In the genomic region with DNA sequence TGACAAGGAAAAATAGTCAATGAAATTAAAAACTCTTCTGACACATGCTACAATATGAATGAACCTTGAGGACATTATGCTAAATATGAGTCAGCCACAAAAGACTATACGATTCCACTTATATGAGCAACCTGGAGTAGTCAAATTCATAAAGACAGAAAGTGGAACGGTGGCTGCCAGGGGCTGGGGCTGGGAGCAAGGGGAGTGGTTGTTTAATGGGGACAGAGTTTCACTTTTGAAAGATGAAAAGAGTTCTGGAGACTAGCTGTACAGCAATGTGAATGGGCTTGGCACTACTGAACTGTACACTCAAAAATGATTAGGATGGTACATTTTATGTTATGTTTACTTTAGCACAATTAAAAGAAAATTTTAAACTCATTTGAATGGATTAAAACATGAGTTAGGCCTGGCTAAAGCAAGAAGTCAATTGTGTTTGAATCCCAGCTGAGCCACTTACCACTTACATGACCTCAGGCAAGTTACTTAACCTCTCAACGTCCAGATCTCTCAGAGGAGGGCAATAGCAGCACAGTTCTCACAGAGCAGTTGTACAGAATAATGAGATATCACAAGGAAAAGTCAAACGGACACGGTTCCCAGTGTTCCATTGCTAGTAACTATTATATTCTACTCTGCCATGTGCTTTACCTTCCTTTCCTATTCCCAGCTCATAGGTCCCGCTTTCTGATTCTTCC, we compare ENCODE assay signal across 21 cellular contexts.
DNase-seq lines count a peak whose midpoint lies in the region; ATAC-seq, FAIRE-seq and TF ChIP-seq lines count a peak whose summit lies in the region.
"Had no signal": no experiment of that assay in that cellular context is flagged by ENCODE, and none has a peak within 500 bp of the region (broad histone marks: within the 10 kb centered on the region; RNA-seq: fewer than 3 reads in every experiment).

No MANE protein-coding gene starts in this region.

- peak; percentile 17 for DNase-seq in activated CD4-positive, alpha-beta T cell treated with anti-CD3 and anti-CD28 coated beads for 36 hours
- no peak for DNase-seq in activated CD4-positive, alpha-beta T cell treated with anti-CD3 and anti-CD28 coated beads, Interleukin-2, amount 10 ng/mL, durations not matched to agents 7 days and 5 days
- DNase-seq in OCI-M1 (lab: John Stamatoyannopoulos, UW) (peak; percentile 44), esophagus squamous epithelium (lab: John Stamatoyannopoulos, UW) (no peak), transverse colon (peak; percentile 29), ecto neural progenitor cell (ENCODE audit: low spot score) (no peak), GM12891 (ENCODE audit: insufficient read length, low spot score) (no peak), cortex of kidney (lab: John Stamatoyannopoulos, UW) (no peak)
- DNase-seq: activated CD4-positive, alpha-beta T cell treated with anti-CD3 and anti-CD28 coated beads, Interleukin-2, amount 50 U/mL, for 48 hours; activated naive CD8-positive, alpha-beta T cell treated with anti-CD3 and anti-CD28 coated beads, Interleukin-2, amount 10 ng/mL, durations not matched to agents 7 days and 5 days; activated T-cell treated with anti-CD3 and anti-CD28 coated beads, Interleukin-2, amount 50 U/mL, for 1 hour; CD4-positive, CD25-positive, alpha-beta regulatory T cell; H9; head of caudate nucleus; NCI-H2029; NCI-H510A treated with DMSO at 0.1 percent for 48 hours; psoas muscle; stimulated activated CD4-positive, alpha-beta T cell treated with anti-CD3 and anti-CD28 coated beads, Interleukin-12 subunit alpha, Interleukin-12 subunit beta, amount 100 ng/mL, for 4 hours; stimulated activated naive B cell treated with anti-CD40 and anti-IgM and Interleukin-4, amounts not matched to agents 10 μg/mL and 1 μg/mL and 100 μg/mL, for 72 hours; tibial artery had no signal

- H3K4me1 ChIP-seq in esophagus squamous epithelium (peaks cover 16 to 75% (median 17%) of the 10 kb centered on the region in 3 donors), transverse colon (peaks cover 0 to 11% (median 5%) of the 10 kb centered on the region in 4 donors)
- H3K4me1 ChIP-seq: psoas muscle had no signal

- WGBS in esophagus squamous epithelium, 2 donors, result 32 to 39% methylated on average over 6 of the region's 6 CpGs
- 31 to 39% methylated on average over 6 of the region's 6 CpGs for WGBS in transverse colon (ENCODE audit: low coverage in 1 of 2), 2 donors

- H3K36me3 Mint-ChIP-seq in activated CD4-positive, alpha-beta T cell treated with anti-CD3 and anti-CD28 coated beads for 36 hours (ENCODE audit: low read depth), result no peaks in the 10 kb centered on the region
- H3K36me3 Mint-ChIP-seq in activated CD4-positive, alpha-beta T cell treated with anti-CD3 and anti-CD28 coated beads, Interleukin-2, amount 10 ng/mL, durations not matched to agents 7 days and 5 days (ENCODE audit: low read depth), result no peaks in the 10 kb centered on the region
- H3K36me3 Mint-ChIP-seq: activated naive CD8-positive, alpha-beta T cell treated with anti-CD3 and anti-CD28 coated beads, Interleukin-2, amount 10 ng/mL, durations not matched to agents 7 days and 5 days; CD4-positive, CD25-positive, alpha-beta regulatory T cell; stimulated activated naive B cell treated with anti-CD40 and anti-IgM and Interleukin-4, amounts not matched to agents 10 μg/mL and 1 μg/mL and 100 μg/mL, for 72 hours had no signal

- peaks cover 3% of the 10 kb centered on the region for H3K4me1 Mint-ChIP-seq in activated CD4-positive, alpha-beta T cell treated with anti-CD3 and anti-CD28 coated beads for 36 hours
- peaks cover 1% of the 10 kb centered on the region for H3K4me1 Mint-ChIP-seq in activated CD4-positive, alpha-beta T cell treated with anti-CD3 and anti-CD28 coated beads, Interleukin-2, amount 10 ng/mL, durations not matched to agents 7 days and 5 days
- H3K4me1 Mint-ChIP-seq: CD4-positive, CD25-positive, alpha-beta regulatory T cell had no signal

- CTCF ChIA-PET in activated CD4-positive, alpha-beta T cell treated with anti-CD3 and anti-CD28 coated beads for 36 hours (lab: Charles Lee), result interaction anchor here (1.7 kb wide), 1 partner anchor 35 kb away, joined by 5 read pairs; no protein-coding TSS in a partner anchor
- CTCF ChIA-PET in activated CD4-positive, alpha-beta T cell treated with anti-CD3 and anti-CD28 coated beads, Interleukin-2, amount 10 ng/mL, durations not matched to agents 7 days and 5 days (lab: Charles Lee), result no interaction called here

- ATAC-seq in activated CD4-positive, alpha-beta T cell treated with anti-CD3 and anti-CD28 coated beads for 36 hours, result peak; percentile 36
- ATAC-seq: psoas muscle; stimulated activated naive B cell treated with anti-CD40 and anti-IgM and Interleukin-4, amounts not matched to agents 10 μg/mL and 1 μg/mL and 100 μg/mL, for 72 hours had no signal

- peaks cover 6% of the 10 kb centered on the region for H3K27me3 Mint-ChIP-seq in activated CD4-positive, alpha-beta T cell treated with anti-CD3 and anti-CD28 coated beads for 36 hours
- H3K27me3 Mint-ChIP-seq in activated CD4-positive, alpha-beta T cell treated with anti-CD3 and anti-CD28 coated beads, Interleukin-2, amount 10 ng/mL, durations not matched to agents 7 days and 5 days, result peaks cover 4% of the 10 kb centered on the region
- H3K27me3 Mint-ChIP-seq: CD4-positive, CD25-positive, alpha-beta regulatory T cell had no signal

- H3K27ac ChIP-seq in esophagus squamous epithelium (peak overlapping the region in 3 of 4 donors; percentile 33 to 66 (median 39)), transverse colon (peak overlapping the region in 2 of 4 donors; percentile 1 to 6)
- H3K27ac ChIP-seq: psoas muscle, tibial artery had no signal

- no peak overlapping the region for H3K4me3 ChIP-seq in esophagus squamous epithelium
- no peak overlapping the region for H3K4me3 ChIP-seq in transverse colon
- H3K4me3 ChIP-seq: psoas muscle, tibial artery had no signal

- intact Hi-C loops in activated CD4-positive, alpha-beta T cell treated with anti-CD3 and anti-CD28 coated beads for 36 hours (cut with DNase I, micrococcal nuclease), result no loop called here
- intact Hi-C loops in esophagus squamous epithelium (cut with DNase I) (no loop called here), transverse colon (cut with DNase I; ENCODE audit: low total_unique reads) (no loop called here)

- no peak overlapping the region for H3K27ac Mint-ChIP-seq in activated CD4-positive, alpha-beta T cell treated with anti-CD3 and anti-CD28 coated beads for 36 hours
- no peak overlapping the region for H3K27ac Mint-ChIP-seq in activated CD4-positive, alpha-beta T cell treated with anti-CD3 and anti-CD28 coated beads, Interleukin-2, amount 10 ng/mL, durations not matched to agents 7 days and 5 days
- H3K27ac Mint-ChIP-seq: activated naive CD8-positive, alpha-beta T cell treated with anti-CD3 and anti-CD28 coated beads, Interleukin-2, amount 10 ng/mL, durations not matched to agents 7 days and 5 days; CD4-positive, CD25-positive, alpha-beta regulatory T cell; H9; stimulated activated naive B cell treated with anti-CD40 and anti-IgM and Interleukin-4, amounts not matched to agents 10 μg/mL and 1 μg/mL and 100 μg/mL, for 72 hours had no signal

- POLR2A ChIA-PET in activated CD4-positive, alpha-beta T cell treated with anti-CD3 and anti-CD28 coated beads for 36 hours (lab: Charles Lee), result no interaction called here
- POLR2A ChIA-PET in activated CD4-positive, alpha-beta T cell treated with anti-CD3 and anti-CD28 coated beads, Interleukin-2, amount 10 ng/mL, durations not matched to agents 7 days and 5 days (lab: Charles Lee), result no interaction called here

- no peaks in the 10 kb centered on the region for H3K27me3 ChIP-seq in esophagus squamous epithelium
- H3K27me3 ChIP-seq in transverse colon, result no peaks in the 10 kb centered on the region
- H3K27me3 ChIP-seq: tibial artery had no signal

- FAIRE-seq in GM12891 (lab: Jason Lieb, UNC), result no peak

- no peak overlapping the region for H3K4me3 Mint-ChIP-seq in activated CD4-positive, alpha-beta T cell treated with anti-CD3 and anti-CD28 coated beads for 36 hours
- H3K4me3 Mint-ChIP-seq in activated CD4-positive, alpha-beta T cell treated with anti-CD3 and anti-CD28 coated beads, Interleukin-2, amount 10 ng/mL, durations not matched to agents 7 days and 5 days, result no peak overlapping the region
- H3K4me3 Mint-ChIP-seq: activated naive CD8-positive, alpha-beta T cell treated with anti-CD3 and anti-CD28 coated beads, Interleukin-2, amount 10 ng/mL, durations not matched to agents 7 days and 5 days; CD4-positive, CD25-positive, alpha-beta regulatory T cell; H9; nephron; stimulated activated naive B cell treated with anti-CD40 and anti-IgM and Interleukin-4, amounts not matched to agents 10 μg/mL and 1 μg/mL and 100 μg/mL, for 72 hours had no signal

- no peak for TF ChIP-seq EP300 in transverse colon (IDR thresholded peaks at IDR 0.05; ENCODE audit: low read depth)

- TF ChIP-seq CTCF in esophagus squamous epithelium (IDR thresholded peaks at IDR 0.05) (no peak), transverse colon (IDR thresholded peaks at IDR 0.05) (no peak)

- H3K9me3 ChIP-seq in esophagus squamous epithelium (no peaks in the 10 kb centered on the region), transverse colon (no peaks in the 10 kb centered on the region)
- H3K9me3 ChIP-seq: psoas muscle, tibial artery had no signal

- in situ Hi-C loops in transverse colon (cut with MboI; ENCODE audit: low pct_ligation_motif_present in 1 of 4, low pct_unique_long_range_greater_than_20kb in 1 of 4, low sequenced_read_pairs in 3 of 4), result loop anchor here in 1 of 4 donors (10.0 kb wide), 1 partner anchor 135 kb away; no protein-coding TSS in a partner anchor

- TF ChIP-seq POLR2A in esophagus squamous epithelium (IDR thresholded peaks at IDR 0.05) (no peak), transverse colon (IDR thresholded peaks at IDR 0.05) (no peak), GM12891 (IDR thresholded peaks at IDR 0.05; ENCODE audit: low read depth, low read length) (no peak)

- no peaks in the 10 kb centered on the region for H3K9me3 Mint-ChIP-seq in activated CD4-positive, alpha-beta T cell treated with anti-CD3 and anti-CD28 coated beads for 36 hours (ENCODE audit: low read depth)
- H3K9me3 Mint-ChIP-seq in activated CD4-positive, alpha-beta T cell treated with anti-CD3 and anti-CD28 coated beads, Interleukin-2, amount 10 ng/mL, durations not matched to agents 7 days and 5 days, result no peaks in the 10 kb centered on the region
- H3K9me3 Mint-ChIP-seq: activated naive CD8-positive, alpha-beta T cell treated with anti-CD3 and anti-CD28 coated beads, Interleukin-2, amount 10 ng/mL, durations not matched to agents 7 days and 5 days; CD4-positive, CD25-positive, alpha-beta regulatory T cell; H9; nephron; stimulated activated naive B cell treated with anti-CD40 and anti-IgM and Interleukin-4, amounts not matched to agents 10 μg/mL and 1 μg/mL and 100 μg/mL, for 72 hours had no signal

- H3K36me3 ChIP-seq in esophagus squamous epithelium (no peaks in the 10 kb centered on the region), transverse colon (no peaks in the 10 kb centered on the region)
- H3K36me3 ChIP-seq: tibial artery had no signal

TF ChIP-seq in GM12891, 5 proteins besides CTCF, POLR2A, EP300 and RAD21 (continues in another document):
- no peak for TF ChIP-seq POU2F2 (IDR thresholded peaks at IDR 0.05; ENCODE audit: low read depth, low read length)
- no peak for TF ChIP-seq SPI1 (IDR thresholded peaks at IDR 0.05; ENCODE audit: low read depth, low read length)
- no peak for TF ChIP-seq POLR2AphosphoS5 (IDR thresholded peaks at IDR 0.05; ENCODE audit: low read depth, low read length)
- no peak for TF ChIP-seq TAF1 (IDR thresholded peaks at IDR 0.05; ENCODE audit: low read depth, low read length)

Comparison
In these comparisons a context has a peak if more than half of its experiments do, and no peak if none do; other contexts are left out.
1. DNase-seq: peak in activated CD4-positive, alpha-beta T cell treated with anti-CD3 and anti-CD28 coated beads for 36 hours (single experiment), OCI-M1 (single experiment) and transverse colon (single experiment); none in activated CD4-positive, alpha-beta T cell treated with anti-CD3 and anti-CD28 coated beads, Interleukin-2, amount 10 ng/mL, durations not matched to agents 7 days and 5 days (single experiment), esophagus squamous epithelium (single experiment), ecto neural progenitor cell (single experiment), GM12891 (single experiment) and cortex of kidney (single experiment).